1 cellular context compared by ENCODE assay signal in the genomic region with DNA sequence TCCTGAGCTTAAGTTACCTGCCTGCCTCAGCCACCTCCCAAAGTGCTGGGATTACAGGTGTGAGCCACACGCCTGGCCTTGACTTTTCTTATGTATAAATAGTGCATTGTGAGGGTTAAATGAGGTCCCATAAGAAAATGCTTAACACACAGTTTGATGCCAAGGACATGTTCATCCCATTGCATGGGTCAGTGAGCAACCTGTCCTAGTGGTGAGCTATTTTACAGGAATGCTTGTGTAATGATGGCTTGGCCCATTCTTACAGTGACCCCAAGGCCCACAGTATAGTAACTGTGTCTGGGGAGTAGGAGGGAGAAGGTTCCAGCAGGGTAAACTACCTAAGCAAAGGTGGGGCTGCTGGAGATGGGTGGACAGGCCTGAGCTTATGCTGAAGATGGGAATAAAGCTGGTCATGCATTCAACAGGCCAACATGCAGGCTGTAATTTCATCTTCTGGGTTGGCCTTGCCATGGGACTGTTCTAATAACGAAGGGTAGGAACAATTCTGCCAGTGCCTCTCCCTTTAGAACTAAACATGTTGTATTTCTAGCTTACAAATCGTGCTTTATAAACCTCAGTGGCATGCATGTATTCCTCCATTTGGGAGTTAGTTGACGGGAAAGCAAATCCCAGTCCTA.
TF ChIP-seq lines count a peak whose summit lies in the region.

No MANE protein-coding gene starts in this region.

TF ChIP-seq in SK-N-SH treated with all-trans-retinoic acid at 6 μM for 48 hours, 23 proteins besides CTCF, POLR2A, EP300 and RAD21:
- no peak for TF ChIP-seq PPARA (CRISPR knock-in tag; IDR thresholded peaks at IDR 0.05; ENCODE audit: borderline replicate concordance)
- TF ChIP-seq, protein P1, sequence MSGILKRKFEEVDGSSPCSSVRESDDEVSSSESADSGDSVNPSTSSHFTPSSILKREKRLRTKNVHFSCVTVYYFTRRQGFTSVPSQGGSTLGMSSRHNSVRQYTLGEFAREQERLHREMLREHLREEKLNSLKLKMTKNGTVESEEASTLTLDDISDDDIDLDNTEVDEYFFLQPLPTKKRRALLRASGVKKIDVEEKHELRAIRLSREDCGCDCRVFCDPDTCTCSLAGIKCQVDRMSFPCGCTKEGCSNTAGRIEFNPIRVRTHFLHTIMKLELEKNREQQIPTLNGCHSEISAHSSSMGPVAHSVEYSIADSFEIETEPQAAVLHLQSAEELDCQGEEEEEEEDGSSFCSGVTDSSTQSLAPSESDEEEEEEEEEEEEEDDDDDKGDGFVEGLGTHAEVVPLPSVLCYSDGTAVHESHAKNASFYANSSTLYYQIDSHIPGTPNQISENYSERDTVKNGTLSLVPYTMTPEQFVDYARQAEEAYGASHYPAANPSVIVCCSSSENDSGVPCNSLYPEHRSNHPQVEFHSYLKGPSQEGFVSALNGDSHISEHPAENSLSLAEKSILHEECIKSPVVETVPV (CRISPR knock-in tag; IDR thresholded peaks at IDR 0.05): no peak
- no peak for TF ChIP-seq ZNF8 (CRISPR knock-in tag; IDR thresholded peaks at IDR 0.05)
- TF ChIP-seq, protein P2, sequence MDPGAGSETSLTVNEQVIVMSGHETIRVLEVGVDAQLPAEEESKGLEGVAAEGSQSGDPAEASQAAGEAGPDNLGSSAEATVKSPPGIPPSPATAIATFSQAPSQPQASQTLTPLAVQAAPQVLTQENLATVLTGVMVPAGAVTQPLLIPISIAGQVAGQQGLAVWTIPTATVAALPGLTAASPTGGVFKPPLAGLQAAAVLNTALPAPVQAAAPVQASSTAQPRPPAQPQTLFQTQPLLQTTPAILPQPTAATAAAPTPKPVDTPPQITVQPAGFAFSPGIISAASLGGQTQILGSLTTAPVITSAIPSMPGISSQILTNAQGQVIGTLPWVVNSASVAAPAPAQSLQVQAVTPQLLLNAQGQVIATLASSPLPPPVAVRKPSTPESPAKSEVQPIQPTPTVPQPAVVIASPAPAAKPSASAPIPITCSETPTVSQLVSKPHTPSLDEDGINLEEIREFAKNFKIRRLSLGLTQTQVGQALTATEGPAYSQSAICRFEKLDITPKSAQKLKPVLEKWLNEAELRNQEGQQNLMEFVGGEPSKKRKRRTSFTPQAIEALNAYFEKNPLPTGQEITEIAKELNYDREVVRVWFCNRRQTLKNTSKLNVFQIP (CRISPR knock-in tag; IDR thresholded peaks at IDR 0.05; ENCODE audit: borderline replicate concordance, low read depth): no peak
- TF ChIP-seq ZC3H10 (CRISPR knock-in tag; IDR thresholded peaks at IDR 0.05): no peak
- TF ChIP-seq TCF4 (CRISPR knock-in tag; IDR thresholded peaks at IDR 0.05; ENCODE audit: borderline replicate concordance): no peak
- TF ChIP-seq BACH2 (CRISPR knock-in tag; IDR thresholded peaks at IDR 0.05; ENCODE audit: borderline replicate concordance): no peak
TF ChIP-seq in SK-N-SH treated with all-trans-retinoic acid at 6 μM for 48 hours: peak in this region for 0.
